ENCODE assay signal across 19 cellular contexts in the genomic region with DNA sequence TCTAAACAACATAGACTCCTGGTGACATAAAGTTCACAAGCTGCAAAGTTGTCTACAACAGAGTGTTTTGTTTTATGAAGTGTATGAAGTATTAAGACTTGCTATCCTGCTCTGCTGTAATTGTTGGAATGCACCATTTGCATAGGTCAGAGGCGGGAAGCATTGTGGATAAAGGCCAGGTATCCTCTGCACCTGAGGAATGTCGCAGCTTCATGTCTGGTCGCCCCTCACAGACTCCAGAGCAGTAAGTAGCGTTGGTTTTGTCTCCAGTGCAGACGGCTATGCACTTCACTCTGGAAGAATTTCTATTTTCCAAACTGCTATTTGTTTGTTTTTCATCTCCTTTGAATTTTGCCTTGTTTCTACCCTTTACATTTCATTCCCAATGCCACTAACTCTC.
DNase-seq lines count a peak whose midpoint lies in the region; ATAC-seq and TF ChIP-seq lines count a peak whose summit lies in the region.
"Had no signal": no experiment of that assay in that cellular context is flagged by ENCODE, and none has a peak within 500 bp of the region (broad histone marks: within the 10 kb centered on the region; RNA-seq: fewer than 3 reads in every experiment).

No MANE protein-coding gene starts in this region.

- no peak overlapping the region for H4K8ac ChIP-seq in mesendoderm (ENCODE audit: low read depth, low read length)

- TF ChIP-seq CTCF in WTC11 (IDR thresholded peaks at IDR 0.05) = no peak
- no peak for TF ChIP-seq CTCF in hepatocyte (IDR thresholded peaks at IDR 0.05; ENCODE audit: poor library complexity)

- WGBS in mesendoderm (ENCODE audit: extremely low coverage, insufficient coverage, low lambda C conversion rate) = no CpG with 5 or more reads among the region's 5 CpGs
- WGBS in hepatocyte (ENCODE audit: low lambda C conversion rate, missing lambda C conversion rate) = 57% methylated on average over 5 of the region's 5 CpGs

- H3K4me1 Mint-ChIP-seq in WTC11 = peaks cover 21% of the 10 kb centered on the region

- no peaks in the 10 kb centered on the region for H4K20me1 ChIP-seq in hepatocyte (ENCODE audit: insufficient read depth, poor library complexity, severe bottlenecking)

- H3K9me2 ChIP-seq in hepatocyte (replicated peaks; ENCODE audit: insufficient read depth) = no peaks in the 10 kb centered on the region

- DNase-seq in ELF-1 (ENCODE audit: low read depth, low spot score) (peak; percentile 12), WTC11 (ENCODE audit: low spot score) (no peak), iPS-NIHi7 (ENCODE audit: extremely low spot score) (peak; percentile 22), mesendoderm (peak; percentile 72), hepatocyte (ENCODE audit: low spot score) (no peak), epidermal melanocyte (ENCODE audit: insufficient read length, low spot score) (no peak)
- no peak for DNase-seq in activated CD4-positive, alpha-beta T cell treated with anti-CD3 and anti-CD28 coated beads for 4 hours
- DNase-seq: AML-193; Caco-2; CD4-positive, alpha-beta T cell; GDM1; GM23248; H7; HFFc6; IMR-90 had no signal

- no peak overlapping the region for H3K27ac Mint-ChIP-seq in WTC11
- H3K27ac Mint-ChIP-seq: CD4-positive, alpha-beta T cell; HFFc6 had no signal

- H3K36me3 Mint-ChIP-seq in WTC11 = no peaks in the 10 kb centered on the region

- H3K27me3 Mint-ChIP-seq in WTC11 (ENCODE audit: low read depth) = no peaks in the 10 kb centered on the region
- H3K27me3 Mint-ChIP-seq: CD4-positive, alpha-beta T cell had no signal

- no peaks in the 10 kb centered on the region for H3K36me3 ChIP-seq in mesendoderm (ENCODE audit: control insufficient read depth, insufficient read depth, low read length)
- H3K36me3 ChIP-seq in hepatocyte (replicated peaks; ENCODE audit: insufficient read depth, low read depth) = no peaks in the 10 kb centered on the region

- H3K27me3 ChIP-seq in mesendoderm (ENCODE audit: insufficient read depth, low read length, poor library complexity) (no peaks in the 10 kb centered on the region), hepatocyte (no peaks in the 10 kb centered on the region)

- H3K9me3 Mint-ChIP-seq in WTC11 = no peaks in the 10 kb centered on the region
- H3K9me3 Mint-ChIP-seq: CD4-positive, alpha-beta T cell had no signal

- H2AK5ac ChIP-seq in mesendoderm (ENCODE audit: low read length) = no peak overlapping the region

- ATAC-seq in WTC11 = peak; percentile 81
- ATAC-seq: A549, HCT116 had no signal

- H3K4me1 ChIP-seq in mesendoderm (ENCODE audit: control insufficient read depth, low read depth, low read length) (peaks cover 3% of the 10 kb centered on the region), hepatocyte (ENCODE audit: insufficient read depth) (no peaks in the 10 kb centered on the region)
- H3K4me1 ChIP-seq: A549, Caco-2 had no signal

- no peaks in the 10 kb centered on the region for H3K79me1 ChIP-seq in mesendoderm (ENCODE audit: low read length)

- H4K5ac ChIP-seq in mesendoderm (ENCODE audit: low read length) = no peak overlapping the region

- CTCF ChIA-PET in WTC11 (lab: Charles Lee) = interaction anchor here (0.8 kb wide), 1 partner anchor 39 kb away, joined by 3 read pairs; no protein-coding TSS in a partner anchor

- no peak overlapping the region for H3K23ac ChIP-seq in mesendoderm (ENCODE audit: low read length)

- H3K56ac ChIP-seq in mesendoderm (ENCODE audit: low read length) = no peak overlapping the region

- H3K4ac ChIP-seq in mesendoderm (ENCODE audit: low read depth, low read length) = no peak overlapping the region

- H2AFZ ChIP-seq in hepatocyte = no peak overlapping the region
- H2AFZ ChIP-seq: GM23248 had no signal

- H2BK5ac ChIP-seq in mesendoderm (ENCODE audit: low read length) = no peak overlapping the region

- H2BK15ac ChIP-seq in mesendoderm (replicated peaks; ENCODE audit: low read depth) = no peak overlapping the region

- no peak overlapping the region for H3K18ac ChIP-seq in mesendoderm (ENCODE audit: low read length)

- POLR2A ChIA-PET in WTC11 (lab: Charles Lee) = no interaction called here

- H3K79me2 ChIP-seq in mesendoderm (ENCODE audit: control insufficient read depth, insufficient read depth, low read length) (no peaks in the 10 kb centered on the region), hepatocyte (no peaks in the 10 kb centered on the region)

- H3K4me3 ChIP-seq in mesendoderm (ENCODE audit: low read length) (no peak overlapping the region), hepatocyte (no peak overlapping the region)
- H3K4me3 ChIP-seq: A549, GM23248 had no signal

- H3K9ac ChIP-seq in mesendoderm (ENCODE audit: low read length) = no peak overlapping the region
- H3K9ac ChIP-seq: GM23248 had no signal

- no peak overlapping the region for H3K4me3 Mint-ChIP-seq in WTC11
- H3K4me3 Mint-ChIP-seq: CD4-positive, alpha-beta T cell; HFFc6 had no signal

- no peak overlapping the region for H3K4me2 ChIP-seq in mesendoderm (ENCODE audit: low read length)
- H3K4me2 ChIP-seq in hepatocyte = no peak overlapping the region
- H3K4me2 ChIP-seq: A549 had no signal

- H3K9me3 ChIP-seq in hepatocyte (ENCODE audit: low read depth) = no peaks in the 10 kb centered on the region
- H3K9me3 ChIP-seq: A549, Caco-2 had no signal

- H2BK120ac ChIP-seq in mesendoderm (ENCODE audit: low read depth, low read length) = no peak overlapping the region

- H3K27ac ChIP-seq in mesendoderm (ENCODE audit: low read depth, low read length) (no peak overlapping the region), hepatocyte (no peak overlapping the region)
- H3K27ac ChIP-seq: 22Rv1, A549, C4-2B, GM23248 had no signal

TF ChIP-seq in WTC11, 78 proteins besides CTCF, POLR2A, EP300 and RAD21 (continues in another document):
- TF ChIP-seq, protein P1, sequence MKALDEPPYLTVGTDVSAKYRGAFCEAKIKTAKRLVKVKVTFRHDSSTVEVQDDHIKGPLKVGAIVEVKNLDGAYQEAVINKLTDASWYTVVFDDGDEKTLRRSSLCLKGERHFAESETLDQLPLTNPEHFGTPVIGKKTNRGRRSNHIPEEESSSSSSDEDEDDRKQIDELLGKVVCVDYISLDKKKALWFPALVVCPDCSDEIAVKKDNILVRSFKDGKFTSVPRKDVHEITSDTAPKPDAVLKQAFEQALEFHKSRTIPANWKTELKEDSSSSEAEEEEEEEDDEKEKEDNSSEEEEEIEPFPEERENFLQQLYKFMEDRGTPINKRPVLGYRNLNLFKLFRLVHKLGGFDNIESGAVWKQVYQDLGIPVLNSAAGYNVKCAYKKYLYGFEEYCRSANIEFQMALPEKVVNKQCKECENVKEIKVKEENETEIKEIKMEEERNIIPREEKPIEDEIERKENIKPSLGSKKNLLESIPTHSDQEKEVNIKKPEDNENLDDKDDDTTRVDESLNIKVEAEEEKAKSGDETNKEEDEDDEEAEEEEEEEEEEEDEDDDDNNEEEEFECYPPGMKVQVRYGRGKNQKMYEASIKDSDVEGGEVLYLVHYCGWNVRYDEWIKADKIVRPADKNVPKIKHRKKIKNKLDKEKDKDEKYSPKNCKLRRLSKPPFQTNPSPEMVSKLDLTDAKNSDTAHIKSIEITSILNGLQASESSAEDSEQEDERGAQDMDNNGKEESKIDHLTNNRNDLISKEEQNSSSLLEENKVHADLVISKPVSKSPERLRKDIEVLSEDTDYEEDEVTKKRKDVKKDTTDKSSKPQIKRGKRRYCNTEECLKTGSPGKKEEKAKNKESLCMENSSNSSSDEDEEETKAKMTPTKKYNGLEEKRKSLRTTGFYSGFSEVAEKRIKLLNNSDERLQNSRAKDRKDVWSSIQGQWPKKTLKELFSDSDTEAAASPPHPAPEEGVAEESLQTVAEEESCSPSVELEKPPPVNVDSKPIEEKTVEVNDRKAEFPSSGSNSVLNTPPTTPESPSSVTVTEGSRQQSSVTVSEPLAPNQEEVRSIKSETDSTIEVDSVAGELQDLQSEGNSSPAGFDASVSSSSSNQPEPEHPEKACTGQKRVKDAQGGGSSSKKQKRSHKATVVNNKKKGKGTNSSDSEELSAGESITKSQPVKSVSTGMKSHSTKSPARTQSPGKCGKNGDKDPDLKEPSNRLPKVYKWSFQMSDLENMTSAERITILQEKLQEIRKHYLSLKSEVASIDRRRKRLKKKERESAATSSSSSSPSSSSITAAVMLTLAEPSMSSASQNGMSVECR (CRISPR knock-in tag; IDR thresholded peaks at IDR 0.05; ENCODE audit: borderline replicate concordance) = no peak
- TF ChIP-seq HMGA2 (CRISPR knock-in tag; IDR thresholded peaks at IDR 0.05) (no peak), NR3C1 (CRISPR knock-in tag; conservative IDR thresholded peaks at IDR 0.05; ENCODE audit: low read depth) (no peak), FOXJ3 (CRISPR knock-in tag; IDR thresholded peaks at IDR 0.05; ENCODE audit: borderline replicate concordance) (no peak), CREB1 (CRISPR knock-in tag; IDR thresholded peaks at IDR 0.05) (no peak), TEAD1 (CRISPR knock-in tag; IDR thresholded peaks at IDR 0.05) (no peak), MXD4 (CRISPR knock-in tag; IDR thresholded peaks at IDR 0.05; ENCODE audit: borderline replicate concordance) (no peak), GRHL2 (CRISPR knock-in tag; IDR thresholded peaks at IDR 0.05; ENCODE audit: insufficient replicate concordance, severe bottlenecking) (no peak), SMAD4 (CRISPR knock-in tag; IDR thresholded peaks at IDR 0.05) (no peak), ELF4 (CRISPR knock-in tag; IDR thresholded peaks at IDR 0.05; ENCODE audit: low read depth) (no peak), ZNF232 (CRISPR knock-in tag; IDR thresholded peaks at IDR 0.05) (no peak), EMX1 (CRISPR knock-in tag; IDR thresholded peaks at IDR 0.05) (no peak), ZNF396 (CRISPR knock-in tag; IDR thresholded peaks at IDR 0.05; ENCODE audit: borderline replicate concordance) (no peak), MYBL2 (CRISPR knock-in tag; IDR thresholded peaks at IDR 0.05) (no peak)
- TF ChIP-seq, protein P2, sequence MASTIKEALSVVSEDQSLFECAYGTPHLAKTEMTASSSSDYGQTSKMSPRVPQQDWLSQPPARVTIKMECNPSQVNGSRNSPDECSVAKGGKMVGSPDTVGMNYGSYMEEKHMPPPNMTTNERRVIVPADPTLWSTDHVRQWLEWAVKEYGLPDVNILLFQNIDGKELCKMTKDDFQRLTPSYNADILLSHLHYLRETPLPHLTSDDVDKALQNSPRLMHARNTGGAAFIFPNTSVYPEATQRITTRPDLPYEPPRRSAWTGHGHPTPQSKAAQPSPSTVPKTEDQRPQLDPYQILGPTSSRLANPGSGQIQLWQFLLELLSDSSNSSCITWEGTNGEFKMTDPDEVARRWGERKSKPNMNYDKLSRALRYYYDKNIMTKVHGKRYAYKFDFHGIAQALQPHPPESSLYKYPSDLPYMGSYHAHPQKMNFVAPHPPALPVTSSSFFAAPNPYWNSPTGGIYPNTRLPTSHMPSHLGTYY (CRISPR knock-in tag; IDR thresholded peaks at IDR 0.05) = no peak
- TF ChIP-seq, protein P3, sequence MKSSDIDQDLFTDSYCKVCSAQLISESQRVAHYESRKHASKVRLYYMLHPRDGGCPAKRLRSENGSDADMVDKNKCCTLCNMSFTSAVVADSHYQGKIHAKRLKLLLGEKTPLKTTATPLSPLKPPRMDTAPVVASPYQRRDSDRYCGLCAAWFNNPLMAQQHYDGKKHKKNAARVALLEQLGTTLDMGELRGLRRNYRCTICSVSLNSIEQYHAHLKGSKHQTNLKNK (CRISPR knock-in tag; IDR thresholded peaks at IDR 0.05) = no peak

Comparison
In these comparisons a context has a peak if more than half of its experiments do, and no peak if none do; other contexts are left out.
1. DNase-seq: peak in ELF-1 (single experiment), iPS-NIHi7 (single experiment) and mesendoderm (single experiment); none in WTC11 (single experiment), hepatocyte (single experiment), epidermal melanocyte (single experiment) and activated CD4-positive, alpha-beta T cell treated with anti-CD3 and anti-CD28 coated beads for 4 hours (0 of 2).